Comparison of ENCODE assay signal across 9 cellular contexts in genomic region chr17:40072481-40073346, GRCh38. TPM values are rescaled to one million over a fixed set of nuclear protein-coding genes. Genes with fewer than 3 reads are reported as not detected.
DNase-seq lines count a peak whose midpoint lies in the region; ATAC-seq and TF ChIP-seq lines count a peak whose summit lies in the region.
"Had no signal": no experiment of that assay in that cellular context is flagged by ENCODE, and none has a peak within 500 bp of the region (broad histone marks: within the 10 kb centered on the region; RNA-seq: fewer than 3 reads in every experiment).

No MANE protein-coding gene starts in this region.

- peaks cover 6% of the 10 kb centered on the region for H3K36me3 Mint-ChIP-seq in endodermal cell (ENCODE audit: low read depth)

- H3K4me2 ChIP-seq in BLaER1 (peak overlapping the region; percentile 100), parathyroid adenoma (ENCODE audit: low read length) (peak overlapping the region; percentile 50)

- peak overlapping the region; percentile 43 for H2AFZ ChIP-seq in parathyroid adenoma

- no peak overlapping the region for H3K27ac Mint-ChIP-seq in endodermal cell

- DNase-seq in NT2/D1 (ENCODE audit: low read depth, low spot score) (no peak), endodermal cell (no peak), NCI-H1694 treated with DMSO at 0.1 percent for 48 hours (lab: John Stamatoyannopoulos, UW) (no peak), Ammon's horn (ENCODE audit: low spot score) (no peak), kidney glomerular epithelial cell (lab: John Stamatoyannopoulos, UW) (no peak)
- DNase-seq: stimulated activated CD4-positive, alpha-beta T cell treated with anti-CD3 and anti-CD28 coated beads, Interleukin-4, amount 100 ng/mL, for 1 hour had no signal

- H3K79me2 ChIP-seq in parathyroid adenoma: peaks cover 18% of the 10 kb centered on the region

- H3K4me3 Mint-ChIP-seq in endodermal cell: peak overlapping the region; percentile 28

- H4K20me1 ChIP-seq in BLaER1: no peaks in the 10 kb centered on the region

- H3K27me3 ChIP-seq in BLaER1: no peaks in the 10 kb centered on the region
- H3K27me3 ChIP-seq in NT2/D1 (ENCODE audit: insufficient read depth, insufficient read length): no peaks in the 10 kb centered on the region
- no peaks in the 10 kb centered on the region for H3K27me3 ChIP-seq in endodermal cell (ENCODE audit: control insufficient read depth, insufficient read depth, low read length, poor library complexity, severe bottlenecking)
- no peaks in the 10 kb centered on the region for H3K27me3 ChIP-seq in parathyroid adenoma (ENCODE audit: control insufficient read depth, insufficient read depth, low read length)

- H3K27me3 Mint-ChIP-seq in endodermal cell (ENCODE audit: insufficient read depth): no peaks in the 10 kb centered on the region

- H3K4me1 Mint-ChIP-seq in endodermal cell: peaks cover 72% of the 10 kb centered on the region

- H3K27ac ChIP-seq in BLaER1 (peak overlapping the region; percentile 93), endodermal cell (ENCODE audit: low read depth, low read length) (no peak overlapping the region), parathyroid adenoma (peak overlapping the region; percentile 78)

- peak overlapping the region; percentile 88 for H3K9ac ChIP-seq in BLaER1
- H3K9ac ChIP-seq in NT2/D1 (ENCODE audit: insufficient read length, low read depth): peak overlapping the region; percentile 47
- H3K9ac ChIP-seq in endodermal cell (ENCODE audit: extremely low read depth, low read length, poor library complexity, severe bottlenecking): no peak overlapping the region
- no peak overlapping the region for H3K9ac ChIP-seq in parathyroid adenoma

- peaks cover 97% of the 10 kb centered on the region for H3K4me1 ChIP-seq in BLaER1
- H3K4me1 ChIP-seq in NT2/D1 (ENCODE audit: insufficient read depth, insufficient read length): peaks cover 55% of the 10 kb centered on the region
- H3K4me1 ChIP-seq in endodermal cell (ENCODE audit: control insufficient read depth, insufficient read depth, low read length): peaks cover 51% of the 10 kb centered on the region
- H3K4me1 ChIP-seq in parathyroid adenoma: peaks cover 68% of the 10 kb centered on the region

- no peak for ATAC-seq in GM18498 (IDR thresholded peaks at IDR 0.05; ENCODE audit: unreplicated experiment)

- H3K4me3 ChIP-seq in BLaER1: peak overlapping the region; percentile 62
- H3K4me3 ChIP-seq in NT2/D1 (ENCODE audit: insufficient read length, low read depth): no peak overlapping the region
- H3K4me3 ChIP-seq in endodermal cell (ENCODE audit: low read length): no peak overlapping the region
- H3K4me3 ChIP-seq in parathyroid adenoma (ENCODE audit: low read depth, low read length): peak overlapping the region; percentile 9

- peaks cover 23% of the 10 kb centered on the region for H3K36me3 ChIP-seq in BLaER1
- peaks cover 9% of the 10 kb centered on the region for H3K36me3 ChIP-seq in NT2/D1 (ENCODE audit: insufficient read depth, insufficient read length, low read length)
- H3K36me3 ChIP-seq in endodermal cell (ENCODE audit: control insufficient read depth, insufficient read depth, low read length): no peaks in the 10 kb centered on the region
- no peaks in the 10 kb centered on the region for H3K36me3 ChIP-seq in parathyroid adenoma (ENCODE audit: control insufficient read depth, insufficient read depth, low read length)

- WGBS in endodermal cell (ENCODE audit: insufficient coverage in 1 of 2, insufficient read length in 1 of 2), 2 experiments: 84 to 92% methylated on average over 7 to 19 of the region's 19 CpGs

- no peaks in the 10 kb centered on the region for H3K9me3 Mint-ChIP-seq in endodermal cell

- H3K9me3 ChIP-seq in BLaER1 (no peaks in the 10 kb centered on the region), NT2/D1 (ENCODE audit: insufficient read depth, low read length) (no peaks in the 10 kb centered on the region), endodermal cell (ENCODE audit: control insufficient read depth, low read length) (no peaks in the 10 kb centered on the region), parathyroid adenoma (ENCODE audit: control insufficient read depth, low read length) (no peaks in the 10 kb centered on the region)

- no peak for TF ChIP-seq CTCF in endodermal cell (conservative IDR thresholded peaks at IDR 0.05)
- TF ChIP-seq CTCF in parathyroid adenoma (IDR thresholded peaks at IDR 0.05): no peak

RNA-seq across cellular contexts. Expression of gene THRA, which starts 9.9 kb away (rescaled TPM):
- total RNA-seq in endodermal cell: 10 to 100 TPM; 12.7 to 14.4 TPM
- polyA plus RNA-seq in endodermal cell (2013, experiment 1 of 2): 16.0 TPM
- 15.5 TPM for polyA plus RNA-seq in endodermal cell (2013, experiment 2 of 2)

RNA-seq across cellular contexts. Expression of gene MED24, which starts 18.5 kb away (rescaled TPM):
- total RNA-seq in endodermal cell: 100 to 1,000 TPM; 106 to 124 TPM
- polyA plus RNA-seq in endodermal cell (2013, experiment 1 of 2): 119 TPM
- polyA plus RNA-seq in endodermal cell (2013, experiment 2 of 2): 101 TPM

RNA-seq across cellular contexts. Expression of gene NR1D1, which starts 27.7 kb away (rescaled TPM):
- total RNA-seq in endodermal cell: 1 to 10 TPM; 3.0 to 4.4 TPM
- 3.1 TPM for polyA plus RNA-seq in endodermal cell (2013, experiment 1 of 2)
- 2.3 TPM for polyA plus RNA-seq in endodermal cell (2013, experiment 2 of 2)

RNA-seq across cellular contexts. Expression of gene MSL1, which starts 49.1 kb away (rescaled TPM):
- total RNA-seq in endodermal cell: 100 to 1,000 TPM in 1 of 2 donors, 10 to 100 TPM in 1; 95.4 to 108 TPM
- polyA plus RNA-seq in endodermal cell (2013, experiment 1 of 2): 126 TPM
- 115 TPM for polyA plus RNA-seq in endodermal cell (2013, experiment 2 of 2)

RNA-seq across cellular contexts. Expression of gene CSF3, which starts 57.5 kb away (rescaled TPM):
- total RNA-seq in endodermal cell: not detected
- polyA plus RNA-seq in endodermal cell (2013, experiment 1 of 2): not detected
- polyA plus RNA-seq in endodermal cell (2013, experiment 2 of 2): not detected

Comparison
In these comparisons a context has a peak if more than half of its experiments do, and no peak if none do; other contexts are left out.
1. H3K4me3 ChIP-seq: peak in BLaER1 (single experiment) and parathyroid adenoma (single experiment); none in NT2/D1 (single experiment) and endodermal cell (single experiment).
2. H3K9ac ChIP-seq: peak in BLaER1 (single experiment) and NT2/D1 (single experiment); none in endodermal cell (single experiment) and parathyroid adenoma (single experiment).